ENCODE assay signal across 8 cellular contexts in genomic region chrX:12973561-12974216, GRCh38. TPM values are rescaled to one million over a fixed set of nuclear protein-coding genes. Genes with fewer than 3 reads are reported as not detected.
DNase-seq lines count a peak whose midpoint lies in the region; ATAC-seq, FAIRE-seq and TF ChIP-seq lines count a peak whose summit lies in the region.

No MANE protein-coding gene starts in this region.

- BruUV-seq in K562 (replicated peaks; lab: Mats Ljungman, UMichigan), result no TSS peak

- peak overlapping the region; percentile 100 for H3K9ac ChIP-seq in OCI-LY3 (ENCODE audit: low read length)
- peak overlapping the region; percentile 47 to 89; a peak in 2 of 4 replicates for H3K9ac ChIP-seq in K562 (ENCODE audit: insufficient read depth in 1 of 2, low read depth in 2 of 2, low read length in 2 of 2)
- H3K9ac ChIP-seq in muscle layer of colon (ENCODE audit: low read length), result no peak overlapping the region

- FAIRE-seq in K562 (lab: Jason Lieb, UNC), result no peak

- 67% methylated on average over 15 of the region's 18 CpGs for WGBS in K562 (ENCODE audit: insufficient coverage, low coverage, missing lambda C conversion rate)

- H3K4me1 ChIP-seq in OCI-LY3 (ENCODE audit: low read length) (peaks cover 63% of the 10 kb centered on the region), K562 (replicated peaks in 1 of 2; ENCODE audit: control insufficient read depth in 2 of 2, insufficient read depth in 2 of 2, low read length in 2 of 2) (peaks cover 12 to 27% of the 10 kb centered on the region in 2 experiments; a peak in 4 of 5 replicates), muscle layer of colon (ENCODE audit: insufficient read depth, low read length) (no peaks in the 10 kb centered on the region), SJCRH30 (peaks cover 11% of the 10 kb centered on the region)

- no peak for TF ChIP-seq RAD21 in K562 (CRISPR knock-in tag; conservative IDR thresholded peaks at IDR 0.05 in 1 of 2, IDR thresholded peaks at IDR 0.05 in 1 of 2)

- DNase-seq in K562 (ENCODE audit: extremely low read depth in 1 of 4, low spot score in 3 of 4) (no peak), SJCRH30 (no peak)

- H3K4me2 ChIP-seq in OCI-LY3 (ENCODE audit: low read length) (peak overlapping the region; percentile 98), K562 (ENCODE audit: insufficient read depth, low read length) (peak overlapping the region; percentile 94)

- POLR2A ChIA-PET in K562 (lab: Yijun Ruan, JAX), result interaction anchor here (0.7 to 3.1 kb wide), 5 partner anchors 17 to 329 kb away, joined by 3 to 31 read pairs (median 3); no protein-coding TSS in a partner anchor

- H3K9me3 ChIP-seq in OCI-LY3 (ENCODE audit: insufficient read depth, low read length) (no peaks in the 10 kb centered on the region), K562 (replicated peaks; ENCODE audit: control insufficient read depth, insufficient read depth, low read depth, low read length) (no peaks in the 10 kb centered on the region), muscle layer of colon (ENCODE audit: low read length) (no peaks in the 10 kb centered on the region), SJCRH30 (replicated peaks) (no peaks in the 10 kb centered on the region)

- TF ChIP-seq EP300 in K562 (IDR thresholded peaks at IDR 0.05; ENCODE audit: low read length), result no peak

- TF ChIP-seq POLR2A in K562 (conservative IDR thresholded peaks at IDR 0.05), result no peak

- TF ChIP-seq CTCF in GM12875 (IDR thresholded peaks at IDR 0.05; ENCODE audit: borderline replicate concordance, insufficient read depth, low read depth, low read length) (no peak), OCI-LY3 (IDR thresholded peaks at IDR 0.05; ENCODE audit: low read depth, low read length) (no peak), K562 (IDR thresholded peaks at IDR 0.05 in 2 of 3, conservative IDR thresholded peaks at IDR 0.05 in 1 of 3; ENCODE audit: insufficient read depth in 2 of 3, low read depth in 1 of 3, low read length in 3 of 3) (no peak)

- peaks cover 74% of the 10 kb centered on the region for H3K79me2 ChIP-seq in OCI-LY3 (ENCODE audit: low read length)
- H3K79me2 ChIP-seq in K562 (ENCODE audit: control insufficient read depth, insufficient read depth, low read length), result peaks cover 46% of the 10 kb centered on the region

- peak overlapping the region; percentile 83 for H3K4me3 ChIP-seq in GM12875 (ENCODE audit: low read depth, low read length)
- peak overlapping the region; percentile 95 for H3K4me3 ChIP-seq in OCI-LY3 (ENCODE audit: low read length)
- no peak overlapping the region for H3K4me3 ChIP-seq in K562
- peak overlapping the region in 1 of 2 donors; percentile 18 for H3K4me3 ChIP-seq in muscle layer of colon (ENCODE audit: low read depth in 1 of 2, low read length in 2 of 2)
- no peak overlapping the region for H3K4me3 ChIP-seq in SJCRH30

- intact Hi-C loops in K562 (cut with micrococcal nuclease), result loop anchor here (5.0 kb wide), 1 partner anchor 514 kb away; no protein-coding TSS in a partner anchor

- H3K36me3 ChIP-seq in OCI-LY3 (replicated peaks; ENCODE audit: low read depth, low read length), result peaks cover 28% of the 10 kb centered on the region
- peaks cover 12% of the 10 kb centered on the region; the same call in 2 of the 3 replicates for H3K36me3 ChIP-seq in K562 (ENCODE audit: control insufficient read depth, insufficient read depth, low read length)
- H3K36me3 ChIP-seq in muscle layer of colon (ENCODE audit: insufficient read depth, low read length), result no peaks in the 10 kb centered on the region
- peaks cover 21% of the 10 kb centered on the region for H3K36me3 ChIP-seq in SJCRH30

- ATAC-seq in K562 (no peak), HG02970 (IDR thresholded peaks at IDR 0.05; ENCODE audit: low FRiP score, unreplicated experiment) (no peak), HG03196 (IDR thresholded peaks at IDR 0.05; ENCODE audit: unreplicated experiment) (no peak), HG03135 (IDR thresholded peaks at IDR 0.05; ENCODE audit: unreplicated experiment) (no peak)

- H3K27ac ChIP-seq in OCI-LY3 (ENCODE audit: low read length) (peak overlapping the region; percentile 100), K562 (ENCODE audit: extremely low read depth, low read depth, low read length) (peak overlapping the region; percentile 95), muscle layer of colon (ENCODE audit: low read depth, low read length) (peak overlapping the region; percentile 30), SJCRH30 (no peak overlapping the region)

- H3K27me3 ChIP-seq in OCI-LY3 (ENCODE audit: low read depth, low read length) (no peaks in the 10 kb centered on the region), K562 (ENCODE audit: control insufficient read depth in 2 of 2, insufficient read depth in 2 of 2, low read length in 2 of 2) (no peaks in the 10 kb centered on the region), muscle layer of colon (ENCODE audit: control insufficient read depth in 1 of 2, insufficient read depth in 2 of 2, low read length in 2 of 2) (peaks cover 0 to 7% of the 10 kb centered on the region in 2 donors), SJCRH30 (no peaks in the 10 kb centered on the region)

- H3K9me1 ChIP-seq in K562 (ENCODE audit: control insufficient read depth, insufficient read depth, low read length), result no peaks in the 10 kb centered on the region

- H4K20me1 ChIP-seq in OCI-LY3 (ENCODE audit: insufficient read depth, low read length) (peaks cover 20% of the 10 kb centered on the region), K562 (replicated peaks; ENCODE audit: control insufficient read depth, insufficient read depth, low read length) (peaks cover 6% of the 10 kb centered on the region; the same call in 1 of the 2 replicates)

- in situ Hi-C loops in K562 (cut with MboI), result loop anchor here (25.0 kb wide), 1 partner anchor 689 kb away; the partner anchor contains the start of gene TCEANC

- CTCF ChIA-PET in K562 (lab: Yijun Ruan, JAX; ENCODE audit: low intra/inter-chr PET ratio), result interaction anchor here (0.8 kb wide), 1 partner anchor 26 kb away, joined by 4 read pairs; no protein-coding TSS in a partner anchor

- H2AFZ ChIP-seq in OCI-LY3 (ENCODE audit: low read depth, low read length) (no peak overlapping the region), K562 (ENCODE audit: low read depth, low read length) (peak overlapping the region; percentile 97)

TF ChIP-seq in K562, 482 proteins besides CTCF, POLR2A, EP300 and RAD21:
- TF ChIP-seq YY1 (IDR thresholded peaks at IDR 0.05; ENCODE audit: borderline replicate concordance in 1 of 3, control insufficient read depth in 1 of 3, extremely low read depth in 1 of 3, insufficient read depth in 3 of 3, insufficient read length in 1 of 3, insufficient replicate concordance in 2 of 3, low read depth in 1 of 3, low read length in 2 of 3) (peak in 1 of 3 experiments; percentile 14), CXXC5 (CRISPR knock-in tag; IDR thresholded peaks at IDR 0.05) (0 out of 2 replicates have a peak, but pooled peaks have one; percentile 15), ZFX (CRISPR knock-in tag; IDR thresholded peaks at IDR 0.05) (peak; percentile 34; the same call in 1 of the 2 replicates), MYNN (IDR thresholded peaks at IDR 0.05) (no peak), MYNN (CRISPR knock-in tag; IDR thresholded peaks at IDR 0.05) (no peak), SPI1 (IDR thresholded peaks at IDR 0.05; ENCODE audit: borderline replicate concordance, low read depth, low read length) (peak; percentile 90)

RNA-seq across cellular contexts. Expression of gene TMSB4X, which starts 1.2 kb away (rescaled TPM):
- total RNA-seq in K562 (2011; cell fraction: chromatin; rRNA removed; ENCODE audit: low replicate concordance), result 101 and 112 TPM in 2 replicates
- 168 and 187 TPM in 2 replicates for total RNA-seq in K562 (2011; cell fraction: nucleolus; rRNA removed)
- total RNA-seq in K562 (2011; cell fraction: nucleoplasm; rRNA removed), result 227 and 306 TPM in 2 replicates
- total RNA-seq in K562 (2014; rRNA removed) (1,035 and 1,094 TPM in 2 replicates), K562 (2014; rRNA removed; fragmentation: Illumina TruSeq; extraction: Trizol) (1,529 and 1,745 TPM in 2 replicates), K562 (2015; rRNA removed; fragmentation: Illumina TruSeq; extraction: Trizol) (1,145 and 1,178 TPM in 2 replicates), K562 (2021) (1,266 and 1,292 TPM in 2 replicates)
- polyA plus RNA-seq in K562 (2011; rRNA removed) (1,337 and 1,853 TPM in 2 replicates), K562 (2014; fragmentation: Illumina TruSeq; extraction: Trizol) (1,680 and 2,424 TPM in 2 replicates), K562 (2014; fragmentation: Nextera tagmentation; extraction: Ambion mirVana) (1,000 to 10,000 TPM; 1,688 to 2,035 TPM), K562 (2014; rRNA removed) (1,576 and 1,785 TPM in 2 replicates)
- 358 and 852 TPM in 2 replicates for polyA plus RNA-seq in K562 (2011; cell fraction: cytosol; rRNA removed)
- polyA plus RNA-seq in K562 (2011; cell fraction: nucleus; rRNA removed), result 404 and 705 TPM in 2 replicates
- polyA plus RNA-seq in K562 (2012), result 2,539 and 2,674 TPM in 2 replicates
- polyA minus RNA-seq in K562 (2011; rRNA and poly(A)+ RNA removed), result 876 and 1,337 TPM in 2 replicates
- 265 and 346 TPM in 2 replicates for polyA minus RNA-seq in K562 (2011; cell fraction: cytosol; rRNA and poly(A)+ RNA removed)
- 112 and 295 TPM in 2 replicates for polyA minus RNA-seq in K562 (2011; cell fraction: nucleus; rRNA and poly(A)+ RNA removed)
- total RNA-seq in SJCRH30 (2014; rRNA removed; shearing (Covaris generic)), result 1,274 and 1,377 TPM in 2 replicates

Comparison
In these comparisons a context has a peak if more than half of its experiments do, and no peak if none do; other contexts are left out.
1. H3K4me3 ChIP-seq: peak in GM12875 (single experiment) and OCI-LY3 (single experiment); none in K562 (single experiment) and SJCRH30 (single experiment).